In genomic region chr4:6974138-6974848, GRCh38 we compare ENCODE assay signal across 8 cellular contexts.
DNase-seq lines count a peak whose midpoint lies in the region; ATAC-seq and TF ChIP-seq lines count a peak whose summit lies in the region.

No MANE protein-coding gene starts in this region.

- no peak overlapping the region for H3K27ac ChIP-seq in HL-60 (replicated peaks)
- H3K27ac ChIP-seq in Panc1 (ENCODE audit: low read length) = no peak overlapping the region
- no peak overlapping the region for H3K27ac ChIP-seq in fibroblast of lung (ENCODE audit: insufficient read depth, low read length)
- H3K27ac ChIP-seq in stomach = peak overlapping the region in 1 of 5 donors; percentile 38

- peaks cover 3% of the 10 kb centered on the region for H3K27me3 Mint-ChIP-seq in nephron progenitor cell (ENCODE audit: low read depth, poor library complexity)

- WGBS in stomach, 5 donors = 25 to 33% (median 27%) methylated on average over 7 of the region's 7 CpGs

- DNase-seq in activated gamma-delta T cell treated with Interleukin-2 at 50 U/mL for 16 hours (peak; percentile 80), activated gamma-delta T cell (lab: John Stamatoyannopoulos, UW) (no peak), HL-60 (ENCODE audit: low read depth in 1 of 2, low spot score in 1 of 2) (peak; percentile 57 to 79), Panc1 (ENCODE audit: low read depth, low spot score) (peak; percentile 69), fibroblast of lung (ENCODE audit: low read depth in 2 of 2) (peak; percentile 79 to 90), nephron progenitor cell (peak; percentile 90), stomach (peak; percentile 82)
- DNase-seq in activated T-cell treated with anti-CD3 and anti-CD28 coated beads, Interleukin-2, amount 50 U/mL, for 48 hours = peak; percentile 89 to 90

- no peaks in the 10 kb centered on the region for H4K20me1 ChIP-seq in fibroblast of lung (ENCODE audit: control insufficient read depth, extremely low read depth, insufficient read depth, low read length)

- H3K9me3 Mint-ChIP-seq in nephron progenitor cell = peaks cover 11% of the 10 kb centered on the region

- H3K9me3 ChIP-seq in Panc1 (ENCODE audit: control insufficient read depth, insufficient read depth, low read depth, low read length) (no peaks in the 10 kb centered on the region), fibroblast of lung (ENCODE audit: control insufficient read depth, insufficient read depth, low read depth, low read length) (no peaks in the 10 kb centered on the region), stomach (no peaks in the 10 kb centered on the region)

- H3K4me1 Mint-ChIP-seq in nephron progenitor cell = peaks cover 19% of the 10 kb centered on the region

- TF ChIP-seq EP300 in stomach (IDR thresholded peaks at IDR 0.05) = no peak

- TF ChIP-seq POLR2A in stomach (IDR thresholded peaks at IDR 0.05) = no peak

- TF ChIP-seq CTCF in HL-60 (IDR thresholded peaks at IDR 0.05; ENCODE audit: insufficient read depth, low read length) = peak; percentile 98
- TF ChIP-seq CTCF in Panc1 (IDR thresholded peaks at IDR 0.05) = peak; percentile 89
- peak; percentile 98 to 100 for TF ChIP-seq CTCF in fibroblast of lung (conservative IDR thresholded peaks at IDR 0.05 in 1 of 2, IDR thresholded peaks at IDR 0.05 in 1 of 2; ENCODE audit: low read depth in 1 of 2, low read length in 2 of 2)
- TF ChIP-seq CTCF in nephron progenitor cell (IDR thresholded peaks at IDR 0.05) = peak; percentile 96
- peak in 6 of 7 experiments; percentile 57 to 98 (median 96) for TF ChIP-seq CTCF in stomach (IDR thresholded peaks at IDR 0.05)

- intact Hi-C loops in Panc1 (cut with micrococcal nuclease; ENCODE audit: unreplicated experiment) (no loop called here), stomach (cut with DNase I; ENCODE audit: low total_unique reads) (loop anchor here (10.0 kb wide), 1 partner anchor 101 kb away; no protein-coding TSS in a partner anchor)

- H3K9ac ChIP-seq in fibroblast of lung (ENCODE audit: insufficient read depth, low read length) = no peak overlapping the region

- no TSS peak for BruUV-seq in Panc1 (replicated peaks; lab: Mats Ljungman, UMichigan)

- no peaks in the 10 kb centered on the region for H3K4me1 ChIP-seq in Panc1 (ENCODE audit: control insufficient read depth, insufficient read depth, low read length)
- H3K4me1 ChIP-seq in fibroblast of lung (ENCODE audit: control insufficient read depth, extremely low read depth, insufficient read depth, low read length) = no peaks in the 10 kb centered on the region
- H3K4me1 ChIP-seq in stomach = peaks cover 0 to 21% (median 12%) of the 10 kb centered on the region in 4 donors

- H2AFZ ChIP-seq in fibroblast of lung (ENCODE audit: low read length) = no peak overlapping the region

- H3K27me3 ChIP-seq in HL-60 (ENCODE audit: insufficient read depth, poor library complexity, severe bottlenecking) (no peaks in the 10 kb centered on the region), Panc1 (ENCODE audit: control insufficient read depth, insufficient read depth, low read length) (no peaks in the 10 kb centered on the region), fibroblast of lung (ENCODE audit: control insufficient read depth, insufficient read depth, low read length) (no peaks in the 10 kb centered on the region), stomach (no peaks in the 10 kb centered on the region)

- H3K4me3 ChIP-seq in HL-60 (replicated peaks; ENCODE audit: insufficient read depth, low read length) = no peak overlapping the region
- no peak overlapping the region for H3K4me3 ChIP-seq in Panc1 (ENCODE audit: low read depth in 2 of 2, low read length in 2 of 2)
- H3K4me3 ChIP-seq in fibroblast of lung (replicated peaks in 1 of 4; ENCODE audit: control extremely low read depth in 1 of 4, insufficient read depth in 1 of 4, low read depth in 3 of 4, low read length in 4 of 4) = no peak overlapping the region
- no peak overlapping the region for H3K4me3 ChIP-seq in stomach

- H3K36me3 ChIP-seq in Panc1 (ENCODE audit: control insufficient read depth, insufficient read depth, low read length) (no peaks in the 10 kb centered on the region), fibroblast of lung (ENCODE audit: control insufficient read depth, insufficient read depth, low read length) (no peaks in the 10 kb centered on the region), stomach (peaks cover 0 to 16% (median 13%) of the 10 kb centered on the region in 4 donors)

- no peak overlapping the region for H3K4me3 Mint-ChIP-seq in nephron progenitor cell

- POLR2A ChIA-PET in Panc1 (lab: Charles Lee) = interaction anchor here (0.6 kb wide), 1 partner anchor 21 kb away, joined by 4 read pairs; no protein-coding TSS in a partner anchor

- peak; percentile 92 for ATAC-seq in Panc1

- CTCF ChIA-PET in Panc1 (lab: Charles Lee) = interaction anchor here (0.5 to 1.1 kb wide), 5 partner anchors 9 to 60 kb away, joined by 3 to 6 read pairs (median 3); no protein-coding TSS in a partner anchor

- no peak overlapping the region for H3K27ac Mint-ChIP-seq in nephron progenitor cell

- H3K79me2 ChIP-seq in fibroblast of lung (ENCODE audit: control insufficient read depth, insufficient read depth, low read length) = no peaks in the 10 kb centered on the region

- H3K4me2 ChIP-seq in fibroblast of lung (ENCODE audit: extremely low read depth, insufficient read depth, low read length) = no peak overlapping the region

- peaks cover 39% of the 10 kb centered on the region for H3K36me3 Mint-ChIP-seq in nephron progenitor cell (ENCODE audit: low read depth)

- in situ Hi-C loops in Panc1 (cut with HindIII; ENCODE audit: low pct_unique_long_range_greater_than_20kb, low sequenced_read_pairs) = no loop called here
